In the genomic region with DNA sequence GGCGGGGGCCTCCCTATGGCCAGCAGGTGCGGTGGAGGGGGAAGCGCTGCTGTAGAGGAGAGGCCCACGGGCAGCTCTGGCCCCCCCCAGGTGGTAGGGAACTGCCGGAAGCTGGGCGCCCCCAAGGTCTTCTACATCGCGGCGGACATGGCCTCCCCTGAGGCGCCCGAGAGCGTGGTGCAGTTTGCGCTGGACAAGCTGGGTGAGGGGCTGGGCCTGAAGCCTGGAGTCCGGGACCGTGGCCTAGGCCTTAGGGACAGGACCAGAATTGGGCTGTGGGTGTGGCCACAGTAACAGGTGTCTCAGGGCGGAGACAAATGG, we compare ENCODE assay signal across 1 cellular context.
TF ChIP-seq lines count a peak whose summit lies in the region.

No MANE protein-coding gene starts in this region.

TF ChIP-seq in HepG2, 621 proteins besides CTCF, POLR2A, EP300 and RAD21:
- TF ChIP-seq, protein P1, sequence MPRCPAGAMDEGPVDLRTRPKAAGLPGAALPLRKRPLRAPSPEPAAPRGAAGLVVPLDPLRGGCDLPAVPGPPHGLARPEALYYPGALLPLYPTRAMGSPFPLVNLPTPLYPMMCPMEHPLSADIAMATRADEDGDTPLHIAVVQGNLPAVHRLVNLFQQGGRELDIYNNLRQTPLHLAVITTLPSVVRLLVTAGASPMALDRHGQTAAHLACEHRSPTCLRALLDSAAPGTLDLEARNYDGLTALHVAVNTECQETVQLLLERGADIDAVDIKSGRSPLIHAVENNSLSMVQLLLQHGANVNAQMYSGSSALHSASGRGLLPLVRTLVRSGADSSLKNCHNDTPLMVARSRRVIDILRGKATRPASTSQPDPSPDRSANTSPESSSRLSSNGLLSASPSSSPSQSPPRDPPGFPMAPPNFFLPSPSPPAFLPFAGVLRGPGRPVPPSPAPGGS (CRISPR knock-in tag; IDR thresholded peaks at IDR 0.05), result no peak
- no peak for TF ChIP-seq TMF1 (CRISPR knock-in tag; IDR thresholded peaks at IDR 0.05; ENCODE audit: low read depth)
- TF ChIP-seq ZNF12 (CRISPR knock-in tag; IDR thresholded peaks at IDR 0.05), result no peak
- TF ChIP-seq FOXK1 (CRISPR knock-in tag; IDR thresholded peaks at IDR 0.05; ENCODE audit: borderline replicate concordance, low read depth), result no peak
- TF ChIP-seq, protein P2, sequence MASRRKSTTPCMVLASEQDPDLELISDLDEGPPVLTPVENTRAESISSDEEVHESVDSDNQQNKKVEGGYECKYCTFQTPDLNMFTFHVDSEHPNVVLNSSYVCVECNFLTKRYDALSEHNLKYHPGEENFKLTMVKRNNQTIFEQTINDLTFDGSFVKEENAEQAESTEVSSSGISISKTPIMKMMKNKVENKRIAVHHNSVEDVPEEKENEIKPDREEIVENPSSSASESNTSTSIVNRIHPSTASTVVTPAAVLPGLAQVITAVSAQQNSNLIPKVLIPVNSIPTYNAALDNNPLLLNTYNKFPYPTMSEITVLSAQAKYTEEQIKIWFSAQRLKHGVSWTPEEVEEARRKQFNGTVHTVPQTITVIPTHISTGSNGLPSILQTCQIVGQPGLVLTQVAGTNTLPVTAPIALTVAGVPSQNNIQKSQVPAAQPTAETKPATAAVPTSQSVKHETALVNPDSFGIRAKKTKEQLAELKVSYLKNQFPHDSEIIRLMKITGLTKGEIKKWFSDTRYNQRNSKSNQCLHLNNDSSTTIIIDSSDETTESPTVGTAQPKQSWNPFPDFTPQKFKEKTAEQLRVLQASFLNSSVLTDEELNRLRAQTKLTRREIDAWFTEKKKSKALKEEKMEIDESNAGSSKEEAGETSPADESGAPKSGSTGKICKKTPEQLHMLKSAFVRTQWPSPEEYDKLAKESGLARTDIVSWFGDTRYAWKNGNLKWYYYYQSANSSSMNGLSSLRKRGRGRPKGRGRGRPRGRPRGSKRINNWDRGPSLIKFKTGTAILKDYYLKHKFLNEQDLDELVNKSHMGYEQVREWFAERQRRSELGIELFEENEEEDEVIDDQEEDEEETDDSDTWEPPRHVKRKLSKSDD (CRISPR knock-in tag; IDR thresholded peaks at IDR 0.05; ENCODE audit: low read depth), result 0 out of 2 replicates have a peak, but pooled peaks have one; percentile 36
- no peak for TF ChIP-seq RNF2 (conservative IDR thresholded peaks at IDR 0.05; ENCODE audit: low read depth)
- TF ChIP-seq, protein P3, sequence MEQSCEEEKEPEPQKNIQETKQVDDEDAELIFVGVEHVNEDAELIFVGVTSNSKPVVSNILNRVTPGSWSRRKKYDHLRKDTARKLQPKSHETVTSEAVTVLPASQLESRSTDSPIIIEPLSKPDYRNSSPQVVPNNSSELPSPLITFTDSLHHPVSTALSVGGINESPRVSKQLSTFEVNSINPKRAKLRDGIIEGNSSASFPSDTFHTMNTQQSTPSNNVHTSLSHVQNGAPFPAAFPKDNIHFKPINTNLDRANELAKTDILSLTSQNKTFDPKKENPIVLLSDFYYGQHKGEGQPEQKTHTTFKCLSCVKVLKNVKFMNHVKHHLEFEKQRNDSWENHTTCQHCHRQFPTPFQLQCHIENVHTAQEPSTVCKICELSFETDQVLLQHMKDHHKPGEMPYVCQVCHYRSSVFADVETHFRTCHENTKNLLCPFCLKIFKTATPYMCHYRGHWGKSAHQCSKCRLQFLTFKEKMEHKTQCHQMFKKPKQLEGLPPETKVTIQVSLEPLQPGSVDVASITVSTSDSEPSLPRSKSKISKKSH (CRISPR knock-in tag; IDR thresholded peaks at IDR 0.05; ENCODE audit: borderline replicate concordance), result no peak
- TF ChIP-seq, protein P4, sequence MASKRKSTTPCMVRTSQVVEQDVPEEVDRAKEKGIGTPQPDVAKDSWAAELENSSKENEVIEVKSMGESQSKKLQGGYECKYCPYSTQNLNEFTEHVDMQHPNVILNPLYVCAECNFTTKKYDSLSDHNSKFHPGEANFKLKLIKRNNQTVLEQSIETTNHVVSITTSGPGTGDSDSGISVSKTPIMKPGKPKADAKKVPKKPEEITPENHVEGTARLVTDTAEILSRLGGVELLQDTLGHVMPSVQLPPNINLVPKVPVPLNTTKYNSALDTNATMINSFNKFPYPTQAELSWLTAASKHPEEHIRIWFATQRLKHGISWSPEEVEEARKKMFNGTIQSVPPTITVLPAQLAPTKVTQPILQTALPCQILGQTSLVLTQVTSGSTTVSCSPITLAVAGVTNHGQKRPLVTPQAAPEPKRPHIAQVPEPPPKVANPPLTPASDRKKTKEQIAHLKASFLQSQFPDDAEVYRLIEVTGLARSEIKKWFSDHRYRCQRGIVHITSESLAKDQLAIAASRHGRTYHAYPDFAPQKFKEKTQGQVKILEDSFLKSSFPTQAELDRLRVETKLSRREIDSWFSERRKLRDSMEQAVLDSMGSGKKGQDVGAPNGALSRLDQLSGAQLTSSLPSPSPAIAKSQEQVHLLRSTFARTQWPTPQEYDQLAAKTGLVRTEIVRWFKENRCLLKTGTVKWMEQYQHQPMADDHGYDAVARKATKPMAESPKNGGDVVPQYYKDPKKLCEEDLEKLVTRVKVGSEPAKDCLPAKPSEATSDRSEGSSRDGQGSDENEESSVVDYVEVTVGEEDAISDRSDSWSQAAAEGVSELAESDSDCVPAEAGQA (IDR thresholded peaks at IDR 0.05; ENCODE audit: low read depth), result no peak
- TF ChIP-seq, protein P4 (CRISPR knock-in tag; IDR thresholded peaks at IDR 0.05; ENCODE audit: borderline replicate concordance), result 0 out of 2 replicates have a peak, but pooled peaks have one; percentile 13
- no peak for TF ChIP-seq ZSCAN9 (CRISPR knock-in tag; IDR thresholded peaks at IDR 0.05; ENCODE audit: borderline replicate concordance)
- TF ChIP-seq, protein P5, sequence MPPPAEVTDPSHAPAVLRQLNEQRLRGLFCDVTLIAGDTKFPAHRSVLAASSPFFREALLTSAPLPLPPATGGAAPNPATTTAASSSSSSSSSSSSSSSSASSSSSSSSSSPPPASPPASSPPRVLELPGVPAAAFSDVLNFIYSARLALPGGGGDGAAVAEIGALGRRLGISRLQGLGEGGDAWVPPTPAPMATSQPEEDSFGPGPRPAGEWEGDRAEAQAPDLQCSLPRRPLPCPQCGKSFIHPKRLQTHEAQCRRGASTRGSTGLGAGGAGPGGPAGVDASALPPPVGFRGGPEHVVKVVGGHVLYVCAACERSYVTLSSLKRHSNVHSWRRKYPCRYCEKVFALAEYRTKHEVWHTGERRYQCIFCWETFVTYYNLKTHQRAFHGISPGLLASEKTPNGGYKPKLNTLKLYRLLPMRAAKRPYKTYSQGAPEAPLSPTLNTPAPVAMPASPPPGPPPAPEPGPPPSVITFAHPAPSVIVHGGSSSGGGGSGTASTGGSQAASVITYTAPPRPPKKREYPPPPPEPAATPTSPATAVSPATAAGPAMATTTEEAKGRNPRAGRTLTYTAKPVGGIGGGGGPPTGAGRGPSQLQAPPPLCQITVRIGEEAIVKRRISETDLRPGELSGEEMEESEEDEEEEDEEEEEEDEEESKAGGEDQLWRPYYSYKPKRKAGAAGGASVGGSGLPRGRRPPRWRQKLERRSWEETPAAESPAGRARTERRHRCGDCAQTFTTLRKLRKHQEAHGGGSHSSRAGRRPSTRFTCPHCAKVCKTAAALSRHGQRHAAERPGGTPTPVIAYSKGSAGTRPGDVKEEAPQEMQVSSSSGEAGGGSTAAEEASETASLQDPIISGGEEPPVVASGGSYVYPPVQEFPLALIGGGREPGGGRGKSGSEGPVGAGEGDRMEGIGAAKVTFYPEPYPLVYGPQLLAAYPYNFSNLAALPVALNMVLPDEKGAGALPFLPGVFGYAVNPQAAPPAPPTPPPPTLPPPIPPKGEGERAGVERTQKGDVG (CRISPR knock-in tag; IDR thresholded peaks at IDR 0.05; ENCODE audit: borderline replicate concordance), result 0 out of 2 replicates have a peak, but pooled peaks have one; percentile 9
- TF ChIP-seq ZSCAN21 (CRISPR knock-in tag; IDR thresholded peaks at IDR 0.05; ENCODE audit: borderline replicate concordance), result no peak
- no peak for TF ChIP-seq RBAK (CRISPR knock-in tag; IDR thresholded peaks at IDR 0.05)
- TF ChIP-seq, protein P6, sequence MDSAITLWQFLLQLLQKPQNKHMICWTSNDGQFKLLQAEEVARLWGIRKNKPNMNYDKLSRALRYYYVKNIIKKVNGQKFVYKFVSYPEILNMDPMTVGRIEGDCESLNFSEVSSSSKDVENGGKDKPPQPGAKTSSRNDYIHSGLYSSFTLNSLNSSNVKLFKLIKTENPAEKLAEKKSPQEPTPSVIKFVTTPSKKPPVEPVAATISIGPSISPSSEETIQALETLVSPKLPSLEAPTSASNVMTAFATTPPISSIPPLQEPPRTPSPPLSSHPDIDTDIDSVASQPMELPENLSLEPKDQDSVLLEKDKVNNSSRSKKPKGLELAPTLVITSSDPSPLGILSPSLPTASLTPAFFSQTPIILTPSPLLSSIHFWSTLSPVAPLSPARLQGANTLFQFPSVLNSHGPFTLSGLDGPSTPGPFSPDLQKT (CRISPR knock-in tag; IDR thresholded peaks at IDR 0.05; ENCODE audit: borderline replicate concordance), result no peak
- TF ChIP-seq ETV5 (CRISPR knock-in tag; IDR thresholded peaks at IDR 0.05; ENCODE audit: borderline replicate concordance), result no peak
- TF ChIP-seq HIVEP1 (CRISPR knock-in tag; IDR thresholded peaks at IDR 0.05), result 0 out of 2 replicates have a peak, but pooled peaks have one; percentile 7
- TF ChIP-seq JUN (CRISPR knock-in tag; IDR thresholded peaks at IDR 0.05), result no peak
- TF ChIP-seq, protein P7, sequence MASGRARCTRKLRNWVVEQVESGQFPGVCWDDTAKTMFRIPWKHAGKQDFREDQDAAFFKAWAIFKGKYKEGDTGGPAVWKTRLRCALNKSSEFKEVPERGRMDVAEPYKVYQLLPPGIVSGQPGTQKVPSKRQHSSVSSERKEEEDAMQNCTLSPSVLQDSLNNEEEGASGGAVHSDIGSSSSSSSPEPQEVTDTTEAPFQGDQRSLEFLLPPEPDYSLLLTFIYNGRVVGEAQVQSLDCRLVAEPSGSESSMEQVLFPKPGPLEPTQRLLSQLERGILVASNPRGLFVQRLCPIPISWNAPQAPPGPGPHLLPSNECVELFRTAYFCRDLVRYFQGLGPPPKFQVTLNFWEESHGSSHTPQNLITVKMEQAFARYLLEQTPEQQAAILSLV (CRISPR knock-in tag; IDR thresholded peaks at IDR 0.05; ENCODE audit: borderline replicate concordance), result no peak
- TF ChIP-seq, protein P8, sequence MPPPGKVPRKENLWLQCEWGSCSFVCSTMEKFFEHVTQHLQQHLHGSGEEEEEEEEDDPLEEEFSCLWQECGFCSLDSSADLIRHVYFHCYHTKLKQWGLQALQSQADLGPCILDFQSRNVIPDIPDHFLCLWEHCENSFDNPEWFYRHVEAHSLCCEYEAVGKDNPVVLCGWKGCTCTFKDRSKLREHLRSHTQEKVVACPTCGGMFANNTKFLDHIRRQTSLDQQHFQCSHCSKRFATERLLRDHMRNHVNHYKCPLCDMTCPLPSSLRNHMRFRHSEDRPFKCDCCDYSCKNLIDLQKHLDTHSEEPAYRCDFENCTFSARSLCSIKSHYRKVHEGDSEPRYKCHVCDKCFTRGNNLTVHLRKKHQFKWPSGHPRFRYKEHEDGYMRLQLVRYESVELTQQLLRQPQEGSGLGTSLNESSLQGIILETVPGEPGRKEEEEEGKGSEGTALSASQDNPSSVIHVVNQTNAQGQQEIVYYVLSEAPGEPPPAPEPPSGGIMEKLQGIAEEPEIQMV (CRISPR knock-in tag; IDR thresholded peaks at IDR 0.05; ENCODE audit: low read depth), result no peak
- 0 out of 2 replicates have a peak, but pooled peaks have one; percentile 56 for TF ChIP-seq ZBTB20 (CRISPR knock-in tag; IDR thresholded peaks at IDR 0.05; ENCODE audit: borderline replicate concordance, low read depth)
- TF ChIP-seq ZNF619 (CRISPR knock-in tag; IDR thresholded peaks at IDR 0.05), result 0 out of 2 replicates have a peak, but pooled peaks have one; percentile 4
- TF ChIP-seq ZNF713 (CRISPR knock-in tag; IDR thresholded peaks at IDR 0.05), result no peak; the same call in 1 of the 2 replicates
- TF ChIP-seq, protein P9, sequence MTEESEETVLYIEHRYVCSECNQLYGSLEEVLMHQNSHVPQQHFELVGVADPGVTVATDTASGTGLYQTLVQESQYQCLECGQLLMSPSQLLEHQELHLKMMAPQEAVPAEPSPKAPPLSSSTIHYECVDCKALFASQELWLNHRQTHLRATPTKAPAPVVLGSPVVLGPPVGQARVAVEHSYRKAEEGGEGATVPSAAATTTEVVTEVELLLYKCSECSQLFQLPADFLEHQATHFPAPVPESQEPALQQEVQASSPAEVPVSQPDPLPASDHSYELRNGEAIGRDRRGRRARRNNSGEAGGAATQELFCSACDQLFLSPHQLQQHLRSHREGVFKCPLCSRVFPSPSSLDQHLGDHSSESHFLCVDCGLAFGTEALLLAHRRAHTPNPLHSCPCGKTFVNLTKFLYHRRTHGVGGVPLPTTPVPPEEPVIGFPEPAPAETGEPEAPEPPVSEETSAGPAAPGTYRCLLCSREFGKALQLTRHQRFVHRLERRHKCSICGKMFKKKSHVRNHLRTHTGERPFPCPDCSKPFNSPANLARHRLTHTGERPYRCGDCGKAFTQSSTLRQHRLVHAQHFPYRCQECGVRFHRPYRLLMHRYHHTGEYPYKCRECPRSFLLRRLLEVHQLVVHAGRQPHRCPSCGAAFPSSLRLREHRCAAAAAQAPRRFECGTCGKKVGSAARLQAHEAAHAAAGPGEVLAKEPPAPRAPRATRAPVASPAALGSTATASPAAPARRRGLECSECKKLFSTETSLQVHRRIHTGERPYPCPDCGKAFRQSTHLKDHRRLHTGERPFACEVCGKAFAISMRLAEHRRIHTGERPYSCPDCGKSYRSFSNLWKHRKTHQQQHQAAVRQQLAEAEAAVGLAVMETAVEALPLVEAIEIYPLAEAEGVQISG (CRISPR knock-in tag; IDR thresholded peaks at IDR 0.05), result no peak
- no peak for TF ChIP-seq ZBTB1 (CRISPR knock-in tag; IDR thresholded peaks at IDR 0.05; ENCODE audit: borderline replicate concordance)
